ENCODE assay signal across 8 cellular contexts in the genomic region with DNA sequence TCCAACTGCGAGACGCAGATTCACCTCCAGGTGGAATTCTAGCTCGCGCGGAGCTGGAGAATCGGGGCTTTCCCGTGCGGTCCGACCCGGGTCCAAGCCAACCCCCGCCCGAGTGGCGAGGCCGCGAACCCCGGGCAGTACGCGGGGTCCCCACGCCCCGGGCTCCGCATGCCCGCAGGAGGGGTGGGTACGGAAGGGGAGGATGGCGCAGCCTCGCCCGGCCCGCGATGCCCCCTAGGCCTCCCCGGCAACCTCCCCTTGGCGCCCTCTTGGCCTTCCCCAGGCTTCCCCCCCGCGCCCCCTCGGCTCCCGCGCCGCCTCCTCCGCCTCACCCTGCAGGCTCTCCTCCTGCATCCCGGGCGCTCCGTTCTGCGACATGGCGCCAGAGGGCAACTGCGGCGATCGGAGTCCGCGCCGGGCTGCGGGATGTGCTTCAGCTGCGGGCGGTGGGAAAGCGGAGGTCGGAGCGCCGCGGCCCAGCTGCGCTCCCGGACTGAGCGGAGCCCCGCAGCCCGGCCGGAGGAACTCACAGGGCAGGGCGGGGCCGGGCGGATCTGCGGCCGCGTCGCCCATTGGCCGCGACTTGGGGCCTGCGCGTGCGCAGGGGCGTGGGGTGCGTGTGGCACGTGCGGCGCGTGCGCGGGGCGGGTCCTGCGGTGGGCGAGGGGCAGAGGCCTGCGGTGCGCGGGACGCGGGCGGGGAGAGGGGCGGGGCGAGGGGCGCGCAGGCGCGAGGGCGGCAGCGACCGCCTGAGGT. TPM values are rescaled to one million over a fixed set of nuclear protein-coding genes. Genes with fewer than 3 reads are reported as not detected.
DNase-seq lines count a peak whose midpoint lies in the region; ATAC-seq and TF ChIP-seq lines count a peak whose summit lies in the region.

A gene with protein sequence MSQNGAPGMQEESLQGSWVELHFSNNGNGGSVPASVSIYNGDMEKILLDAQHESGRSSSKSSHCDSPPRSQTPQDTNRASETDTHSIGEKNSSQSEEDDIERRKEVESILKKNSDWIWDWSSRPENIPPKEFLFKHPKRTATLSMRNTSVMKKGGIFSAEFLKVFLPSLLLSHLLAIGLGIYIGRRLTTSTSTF (minus strand): TSS at position 495 of the 756 bp plus-strand sequence. CDS start 117 bp downstream, at position 378.

- peaks cover 6 to 38% (median 24%) of the 10 kb centered on the region in 4 donors for H3K4me1 ChIP-seq in liver (ENCODE audit: control insufficient read depth in 4 of 4, insufficient read depth in 4 of 4, low read length in 3 of 4)

- peak within 1 kb of the TSS; percentile 70 to 88 for H3K27ac ChIP-seq in liver (ENCODE audit: low read depth in 1 of 2, low read length in 2 of 2)

- peak within 1 kb of the TSS; percentile 44 to 51 for H3K9ac ChIP-seq in liver (ENCODE audit: low read depth in 1 of 2, low read length in 2 of 2)

- no peaks in the 10 kb centered on the region for H3K36me3 ChIP-seq in liver (ENCODE audit: control insufficient read depth in 4 of 4, insufficient read depth in 3 of 4, low read depth in 1 of 4, low read length in 3 of 4)

- no peaks in the 10 kb centered on the region for H3K9me3 ChIP-seq in liver (ENCODE audit: control insufficient read depth in 4 of 4, low read length in 3 of 4)

- TF ChIP-seq RAD21 in liver (IDR thresholded peaks at IDR 0.05): no peak

- no peaks in the 10 kb centered on the region for H3K27me3 ChIP-seq in liver (ENCODE audit: control insufficient read depth in 4 of 4, insufficient read depth in 4 of 4, low read length in 3 of 4)

- DNase-seq in AG10803 (ENCODE audit: low read depth) (peak; percentile 95), NCI-H510A treated with DMSO at 0.1 percent for 48 hours (lab: John Stamatoyannopoulos, UW) (peak; percentile 64), dermis blood vessel endothelial cell (peak; percentile 97)
- DNase-seq in activated CD4-positive, alpha-beta T cell treated with anti-CD3 and anti-CD28 coated beads, Interleukin-2, amount 50 U/mL, for 48 hours: peak; percentile 96
- peak; percentile 97 for DNase-seq in stimulated activated CD4-positive, alpha-beta T cell treated with anti-CD3 and anti-CD28 coated beads, Interleukin-4, amount 100 ng/mL, for 1 hour

- peak within 1 kb of the TSS; percentile 93 for H3K4me3 ChIP-seq in AG10803 (ENCODE audit: low read length)
- H3K4me3 ChIP-seq in liver (ENCODE audit: low read depth in 1 of 3, low read length in 3 of 3): peak within 1 kb of the TSS; percentile 46 to 92 (median 63)

- TF ChIP-seq CTCF in AG10803 (conservative IDR thresholded peaks at IDR 0.05; ENCODE audit: low read length) (peak; percentile 22; the same call in 1 of the 2 replicates), liver (IDR thresholded peaks at IDR 0.05; ENCODE audit: low read depth, low read length, missing input control) (no peak)

- under 1% methylated on average over 100 of the region's 100 CpGs for WGBS in liver

- ATAC-seq in GM18909 (IDR thresholded peaks at IDR 0.05; ENCODE audit: poor library complexity, unreplicated experiment) (peak; percentile 88), HG03159 (IDR thresholded peaks at IDR 0.05; ENCODE audit: unreplicated experiment) (peak; percentile 84)

TF ChIP-seq in liver, 16 proteins besides CTCF, POLR2A, EP300 and RAD21:
- TF ChIP-seq, protein P1, sequence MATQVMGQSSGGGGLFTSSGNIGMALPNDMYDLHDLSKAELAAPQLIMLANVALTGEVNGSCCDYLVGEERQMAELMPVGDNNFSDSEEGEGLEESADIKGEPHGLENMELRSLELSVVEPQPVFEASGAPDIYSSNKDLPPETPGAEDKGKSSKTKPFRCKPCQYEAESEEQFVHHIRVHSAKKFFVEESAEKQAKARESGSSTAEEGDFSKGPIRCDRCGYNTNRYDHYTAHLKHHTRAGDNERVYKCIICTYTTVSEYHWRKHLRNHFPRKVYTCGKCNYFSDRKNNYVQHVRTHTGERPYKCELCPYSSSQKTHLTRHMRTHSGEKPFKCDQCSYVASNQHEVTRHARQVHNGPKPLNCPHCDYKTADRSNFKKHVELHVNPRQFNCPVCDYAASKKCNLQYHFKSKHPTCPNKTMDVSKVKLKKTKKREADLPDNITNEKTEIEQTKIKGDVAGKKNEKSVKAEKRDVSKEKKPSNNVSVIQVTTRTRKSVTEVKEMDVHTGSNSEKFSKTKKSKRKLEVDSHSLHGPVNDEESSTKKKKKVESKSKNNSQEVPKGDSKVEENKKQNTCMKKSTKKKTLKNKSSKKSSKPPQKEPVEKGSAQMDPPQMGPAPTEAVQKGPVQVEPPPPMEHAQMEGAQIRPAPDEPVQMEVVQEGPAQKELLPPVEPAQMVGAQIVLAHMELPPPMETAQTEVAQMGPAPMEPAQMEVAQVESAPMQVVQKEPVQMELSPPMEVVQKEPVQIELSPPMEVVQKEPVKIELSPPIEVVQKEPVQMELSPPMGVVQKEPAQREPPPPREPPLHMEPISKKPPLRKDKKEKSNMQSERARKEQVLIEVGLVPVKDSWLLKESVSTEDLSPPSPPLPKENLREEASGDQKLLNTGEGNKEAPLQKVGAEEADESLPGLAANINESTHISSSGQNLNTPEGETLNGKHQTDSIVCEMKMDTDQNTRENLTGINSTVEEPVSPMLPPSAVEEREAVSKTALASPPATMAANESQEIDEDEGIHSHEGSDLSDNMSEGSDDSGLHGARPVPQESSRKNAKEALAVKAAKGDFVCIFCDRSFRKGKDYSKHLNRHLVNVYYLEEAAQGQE (IDR thresholded peaks at IDR 0.05): peak; percentile 51
- TF ChIP-seq SP1 (IDR thresholded peaks at IDR 0.05) (no peak), TAF1 (conservative IDR thresholded peaks at IDR 0.05) (peak; percentile 12)

RNA-seq across cellular contexts. Expression of the gene that starts here (rescaled TPM):
- 92.8 and 95.6 TPM in 2 replicates for total RNA-seq in dermis blood vessel endothelial cell
- 100 to 1,000 TPM in 1 of 2 donors, 10 to 100 TPM in 1; 36.8 to 151 TPM for total RNA-seq in liver
- 100 to 1,000 TPM in 1 of 2 donors, 10 to 100 TPM in 1; 94.4 to 133 TPM for polyA plus RNA-seq in liver

Comparison
In these comparisons a context has a peak if more than half of its experiments do, and no peak if none do; other contexts are left out.
1. Peak in every context shown above with its lines: DNase-seq, ATAC-seq, H3K4me3 ChIP-seq and H3K27ac ChIP-seq.